ENCODE assay signal across 9 cellular contexts in the genomic region with DNA sequence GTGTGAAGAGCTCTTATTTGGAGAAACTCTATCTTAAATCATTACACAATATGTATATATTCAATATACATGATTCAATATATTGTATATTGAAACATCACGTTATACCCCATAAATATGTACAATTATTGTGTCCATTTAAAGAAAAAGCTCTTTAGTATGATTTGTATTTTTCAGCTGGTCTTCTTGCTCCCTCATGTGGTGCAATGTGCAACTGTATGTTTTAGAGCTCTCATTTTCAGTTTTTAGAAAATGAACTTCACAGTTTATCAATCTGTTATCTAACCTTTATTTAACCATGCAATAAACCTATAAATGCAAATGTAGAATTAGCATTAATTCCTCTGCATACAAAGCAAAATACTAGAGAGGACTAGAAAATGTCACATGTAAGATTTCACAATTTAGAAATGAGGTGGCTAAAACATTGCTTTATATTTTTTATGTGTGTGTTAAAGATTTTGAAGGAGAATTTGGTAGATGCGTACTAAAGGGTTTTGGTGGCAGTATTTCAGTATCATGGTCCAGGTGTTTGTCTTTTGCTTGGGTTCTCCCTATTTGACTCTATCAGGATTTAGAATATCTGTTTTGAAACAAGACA.
DNase-seq lines count a peak whose midpoint lies in the region; ATAC-seq, FAIRE-seq and TF ChIP-seq lines count a peak whose summit lies in the region.
"Had no signal": no experiment of that assay in that cellular context is flagged by ENCODE, and none has a peak within 500 bp of the region (broad histone marks: within the 10 kb centered on the region; RNA-seq: fewer than 3 reads in every experiment).

No MANE protein-coding gene starts in this region.

- peak; percentile 56 to 62 for TF ChIP-seq CTCF in Caco-2 (IDR thresholded peaks at IDR 0.05; ENCODE audit: insufficient read depth in 1 of 2, low read depth in 1 of 2, low read length in 1 of 2, severe bottlenecking in 1 of 2, unreplicated experiment in 1 of 2)
- peak; percentile 66 for TF ChIP-seq CTCF in HepG2 (CRISPR knock-in tag; IDR thresholded peaks at IDR 0.05)

- no peak overlapping the region for H3K9ac ChIP-seq in HepG2 (ENCODE audit: insufficient read depth, low read depth, low read length)

- TF ChIP-seq RAD21 in HepG2 (CRISPR knock-in tag; IDR thresholded peaks at IDR 0.05), result peak; percentile 54; the same call in 1 of the 2 replicates

- peak; percentile 54 for FAIRE-seq in HepG2 (lab: Jason Lieb, UNC)

- H3K4me3 Mint-ChIP-seq in Caco-2 (ENCODE audit: unreplicated experiment), result no peak overlapping the region
- H3K4me3 Mint-ChIP-seq: central memory CD8-positive, alpha-beta T cell had no signal

- no peaks in the 10 kb centered on the region for H4K20me1 ChIP-seq in HepG2 (ENCODE audit: insufficient read depth, low read length)

- H2AFZ ChIP-seq in HepG2 (ENCODE audit: low read length), result no peak overlapping the region

- H3K36me3 ChIP-seq in Caco-2 (ENCODE audit: control insufficient read depth, insufficient read depth, low read length), result no peaks in the 10 kb centered on the region
- H3K36me3 ChIP-seq in HepG2 (replicated peaks in 1 of 2; ENCODE audit: control insufficient read depth in 1 of 2, insufficient read depth in 2 of 2, low read length in 2 of 2), result no peaks in the 10 kb centered on the region

- no peaks in the 10 kb centered on the region for H3K4me1 Mint-ChIP-seq in Caco-2 (ENCODE audit: low read depth, unreplicated experiment)
- H3K4me1 Mint-ChIP-seq: central memory CD8-positive, alpha-beta T cell had no signal

- 17% methylated on average over 2 of the region's 2 CpGs for WGBS in HepG2 (ENCODE audit: low lambda C conversion rate)

- no TSS peak for BruUV-seq in Caco-2 (replicated peaks; lab: Mats Ljungman, UMichigan)
- no TSS peak for BruUV-seq in HepG2 (replicated peaks; lab: Mats Ljungman, UMichigan)

- POLR2A ChIA-PET in Caco-2 (lab: Charles Lee), result no interaction called here
- POLR2A ChIA-PET in HepG2 (lab: Yijun Ruan, JAX), result interaction anchor here (0.8 to 1.5 kb wide), 4 partner anchors 167 to 229 kb away, joined by 3 to 6 read pairs (median 4); a partner anchor contains a TSS

- H3K27me3 Mint-ChIP-seq in Caco-2 (ENCODE audit: insufficient read depth, unreplicated experiment), result no peaks in the 10 kb centered on the region

- no peaks in the 10 kb centered on the region for H3K36me3 Mint-ChIP-seq in Caco-2 (ENCODE audit: insufficient read depth, unreplicated experiment)

- intact Hi-C loops in Caco-2 (cut with micrococcal nuclease; ENCODE audit: unreplicated experiment) (loop anchor here (1.0 kb wide), 1 partner anchor 204 kb away; no protein-coding TSS in a partner anchor), HepG2 (cut with micrococcal nuclease; ENCODE audit: unreplicated experiment) (loop anchor here (1.0 to 2.0 kb wide), 6 partner anchors 38 to 736 kb away; no protein-coding TSS in a partner anchor), Right ventricle myocardium inferior (cut with DNase I) (no loop called here)

- no peak overlapping the region for H3K4me3 ChIP-seq in Caco-2 (ENCODE audit: low read depth, low read length)
- H3K4me3 ChIP-seq in HepG2 (replicated peaks in 1 of 3; ENCODE audit: insufficient read depth in 1 of 3, low read depth in 2 of 3, low read length in 3 of 3), result no peak overlapping the region

- H3K27ac Mint-ChIP-seq in Caco-2 (ENCODE audit: unreplicated experiment), result no peak overlapping the region

- no peak for TF ChIP-seq POLR2A in HepG2 (IDR thresholded peaks at IDR 0.05; ENCODE audit: insufficient read depth in 1 of 2, low read depth in 2 of 2, low read length in 2 of 2)

- H3K27ac ChIP-seq in HepG2 (ENCODE audit: extremely low read length, insufficient read depth, low read length), result no peak overlapping the region

- CTCF ChIA-PET in Caco-2 (lab: Charles Lee), result interaction anchor here (0.8 to 1.6 kb wide), 11 partner anchors 10 to 495 kb away, joined by 3 to 19 read pairs (median 3); no protein-coding TSS in a partner anchor
- CTCF ChIA-PET in HepG2 (lab: Yijun Ruan, JAX; ENCODE audit: low intra/inter-chr PET ratio, low total read pairs), result interaction anchor here (1.3 to 2.0 kb wide), 3 partner anchors 204 to 495 kb away, joined by 5 to 13 read pairs (median 12); no protein-coding TSS in a partner anchor

- in situ Hi-C loops in HepG2 (cut with HindIII; ENCODE audit: extremely low pct_ligation_motif_present, low pct_unique_long_range_greater_than_20kb), result loop anchor here (25.0 kb wide), 1 partner anchor 740 kb away; no protein-coding TSS in a partner anchor

- H3K79me2 ChIP-seq in HepG2 (ENCODE audit: insufficient read depth, low read length), result no peaks in the 10 kb centered on the region

- no peaks in the 10 kb centered on the region for H3K27me3 ChIP-seq in Caco-2 (replicated peaks; ENCODE audit: control insufficient read depth, insufficient read depth, low read length)
- H3K27me3 ChIP-seq in HepG2 (ENCODE audit: control insufficient read depth in 1 of 2, insufficient read depth in 2 of 2, low read length in 2 of 2), result no peaks in the 10 kb centered on the region

- DNase-seq in Caco-2 (no peak), amniotic epithelial cell (ENCODE audit: low read depth) (peak; percentile 33), HepG2 (ENCODE audit: low spot score) (peak; percentile 31), NCI-H345 (lab: John Stamatoyannopoulos, UW) (no peak), Right ventricle myocardium inferior (ENCODE audit: missing footprints) (no peak)

- H3K4me2 ChIP-seq in HepG2 (ENCODE audit: low read depth, low read length), result no peak overlapping the region

- ATAC-seq in HG02884 (IDR thresholded peaks at IDR 0.05; ENCODE audit: unreplicated experiment) (peak; percentile 44), HepG2 (no peak), HG03520 (IDR thresholded peaks at IDR 0.05; ENCODE audit: unreplicated experiment) (no peak), HG03442 (IDR thresholded peaks at IDR 0.05; ENCODE audit: unreplicated experiment) (no peak), Right ventricle myocardium inferior (no peak)

- TF ChIP-seq EP300 in HepG2 (IDR thresholded peaks at IDR 0.05; ENCODE audit: low read depth in 2 of 2, low read length in 2 of 2), result no peak
- TF ChIP-seq EP300 in HepG2 (CRISPR knock-in tag; IDR thresholded peaks at IDR 0.05; ENCODE audit: borderline replicate concordance), result no peak

- H3K9me3 ChIP-seq in Caco-2, result no peaks in the 10 kb centered on the region
- no peaks in the 10 kb centered on the region for H3K9me3 ChIP-seq in HepG2 (ENCODE audit: low read length)

- no peaks in the 10 kb centered on the region for H3K9me3 Mint-ChIP-seq in Caco-2 (ENCODE audit: unreplicated experiment)
- H3K9me3 Mint-ChIP-seq: central memory CD8-positive, alpha-beta T cell had no signal

- 0 out of 2 replicates have a peak, but pooled peaks cover 4% of the 10 kb centered on the region for H3K4me1 ChIP-seq in Caco-2
- peaks cover 49% of the 10 kb centered on the region for H3K4me1 ChIP-seq in HepG2 (ENCODE audit: insufficient read depth, low read length)

TF ChIP-seq in HepG2, 621 proteins besides CTCF, POLR2A, EP300 and RAD21:
- no peak for TF ChIP-seq NFKBIZ (CRISPR knock-in tag; IDR thresholded peaks at IDR 0.05)
- no peak for TF ChIP-seq SALL1 (CRISPR knock-in tag; IDR thresholded peaks at IDR 0.05)
- TF ChIP-seq, protein P1, sequence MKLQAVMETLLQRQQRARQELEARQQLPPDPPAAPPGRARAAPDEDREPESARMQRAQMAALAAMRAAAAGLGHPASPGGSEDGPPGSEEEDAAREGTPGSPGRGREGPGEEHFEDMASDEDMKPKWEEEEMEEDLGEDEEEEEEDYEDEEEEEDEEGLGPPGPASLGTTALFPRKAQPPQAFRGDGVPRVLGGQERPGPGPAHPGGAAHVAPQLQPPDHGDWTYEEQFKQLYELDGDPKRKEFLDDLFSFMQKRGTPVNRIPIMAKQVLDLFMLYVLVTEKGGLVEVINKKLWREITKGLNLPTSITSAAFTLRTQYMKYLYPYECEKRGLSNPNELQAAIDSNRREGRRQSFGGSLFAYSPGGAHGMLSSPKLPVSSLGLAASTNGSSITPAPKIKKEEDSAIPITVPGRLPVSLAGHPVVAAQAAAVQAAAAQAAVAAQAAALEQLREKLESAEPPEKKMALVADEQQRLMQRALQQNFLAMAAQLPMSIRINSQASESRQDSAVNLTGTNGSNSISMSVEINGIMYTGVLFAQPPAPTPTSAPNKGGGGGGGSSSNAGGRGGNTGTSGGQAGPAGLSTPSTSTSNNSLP (IDR thresholded peaks at IDR 0.05; ENCODE audit: low read depth, low read length), result peak; percentile 17; the same call in 1 of the 2 replicates
- TF ChIP-seq CBX1 (IDR thresholded peaks at IDR 0.05; ENCODE audit: low read depth), result no peak
- TF ChIP-seq STAG1 (CRISPR knock-in tag; IDR thresholded peaks at IDR 0.05), result peak; percentile 93
- 0 out of 2 replicates have a peak, but pooled peaks have one; percentile 31 for TF ChIP-seq ZNF24 (IDR thresholded peaks at IDR 0.05)
- TF ChIP-seq SMC3 (IDR thresholded peaks at IDR 0.05; ENCODE audit: low read length), result peak; percentile 69; the same call in 1 of the 2 replicates

Comparison
In these comparisons a context has a peak if more than half of its experiments do, and no peak if none do; other contexts are left out.
1. DNase-seq: peak in amniotic epithelial cell (single experiment) and HepG2 (single experiment); none in Caco-2 (0 of 2), NCI-H345 (single experiment) and Right ventricle myocardium inferior (single experiment).